ENCODE assay signal across 1 cellular context in the genomic region with DNA sequence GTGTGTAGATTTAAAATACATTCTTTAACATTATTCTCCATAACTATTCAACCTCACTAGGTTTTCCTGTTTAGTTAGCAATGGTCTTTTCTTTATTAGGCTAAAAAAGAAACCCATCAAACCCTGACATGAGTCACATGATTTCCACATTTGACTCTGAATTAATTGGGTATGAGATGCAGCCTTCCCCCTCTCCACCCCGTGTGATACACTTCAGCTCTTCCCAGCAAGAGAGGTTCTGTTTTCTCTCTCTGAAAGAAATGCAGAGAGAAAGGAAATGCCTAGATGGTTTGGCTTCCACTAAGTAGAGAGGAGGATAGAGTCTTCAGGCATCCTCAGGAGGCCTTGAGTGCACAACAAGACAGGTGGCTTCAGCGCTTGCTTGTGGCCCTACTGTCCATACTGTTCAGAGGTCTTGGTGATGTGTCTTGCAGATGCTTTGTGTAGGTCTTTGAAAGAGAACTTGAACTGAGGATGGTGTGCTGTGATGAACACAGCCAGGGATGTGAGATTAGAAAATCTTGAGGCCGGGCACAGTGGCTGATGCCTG.
TF ChIP-seq lines count a peak whose summit lies in the region.

No MANE protein-coding gene starts in this region.

TF ChIP-seq in K562, 482 proteins besides CTCF, POLR2A, EP300 and RAD21:
- TF ChIP-seq, protein P1, sequence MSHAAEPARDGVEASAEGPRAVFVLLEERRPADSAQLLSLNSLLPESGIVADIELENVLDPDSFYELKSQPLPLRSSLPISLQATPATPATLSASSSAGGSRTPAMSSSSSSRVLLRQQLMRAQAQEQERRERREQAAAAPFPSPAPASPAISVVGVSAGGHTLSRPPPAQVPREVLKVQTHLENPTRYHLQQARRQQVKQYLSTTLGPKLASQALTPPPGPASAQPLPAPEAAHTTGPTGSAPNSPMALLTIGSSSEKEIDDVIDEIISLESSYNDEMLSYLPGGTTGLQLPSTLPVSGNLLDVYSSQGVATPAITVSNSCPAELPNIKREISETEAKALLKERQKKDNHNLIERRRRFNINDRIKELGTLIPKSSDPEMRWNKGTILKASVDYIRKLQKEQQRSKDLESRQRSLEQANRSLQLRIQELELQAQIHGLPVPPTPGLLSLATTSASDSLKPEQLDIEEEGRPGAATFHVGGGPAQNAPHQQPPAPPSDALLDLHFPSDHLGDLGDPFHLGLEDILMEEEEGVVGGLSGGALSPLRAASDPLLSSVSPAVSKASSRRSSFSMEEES (CRISPR knock-in tag; IDR thresholded peaks at IDR 0.05): peak; percentile 35; the same call in 1 of the 2 replicates
- TF ChIP-seq NR2C2 (CRISPR knock-in tag; IDR thresholded peaks at IDR 0.05) (no peak), NR2C2 (tag; IDR thresholded peaks at IDR 0.05) (no peak)
